In the genomic region with DNA sequence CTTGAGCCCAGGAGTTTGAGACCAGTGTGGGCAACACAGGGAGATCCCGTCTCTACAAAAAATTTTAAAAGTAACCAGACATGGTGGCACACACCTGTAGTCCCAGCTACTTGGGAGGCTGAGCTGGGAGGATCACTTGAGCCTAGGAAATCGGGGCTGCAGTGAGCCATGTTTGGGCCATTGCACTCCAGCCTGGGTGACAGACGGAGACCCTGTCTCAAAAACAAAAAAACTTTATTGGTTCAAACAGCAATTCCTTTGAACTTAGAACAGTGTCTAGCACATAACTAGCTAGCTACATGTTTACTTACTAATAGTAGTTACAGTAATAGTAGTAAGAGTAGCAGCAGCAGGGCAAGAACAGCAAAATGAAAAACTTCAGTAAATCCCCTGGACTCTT, we compare ENCODE assay signal across 9 cellular contexts.
"Had no signal": no experiment of that assay in that cellular context is flagged by ENCODE, and none has a peak within 500 bp of the region (broad histone marks: within the 10 kb centered on the region; RNA-seq: fewer than 3 reads in every experiment).

No MANE protein-coding gene starts in this region.

- H3K4me1 Mint-ChIP-seq: GM23338, H9 had no signal

- H3K9me3 Mint-ChIP-seq: GM23338, H9 had no signal

- H3K4me3 Mint-ChIP-seq: GM23338, H9 had no signal

- H3K27ac Mint-ChIP-seq: GM23338 had no signal

- H3K9ac ChIP-seq: KMS-11 had no signal

- DNase-seq: H9, HCEC 1CT, IMR-90, KBM-7 had no signal

- H3K4me3 ChIP-seq: GM23338 had no signal

- H2AFZ ChIP-seq: GM23338 had no signal

- FAIRE-seq: H1, H54, HTR-8/SVneo had no signal

- H3K4me2 ChIP-seq: GM23338, KMS-11 had no signal

- H3K27ac ChIP-seq: KMS-11 had no signal

- ATAC-seq: GM23338 had no signal
